8 cellular contexts compared by ENCODE assay signal in genomic region chr1:44775078-44775929, GRCh38. TPM values are rescaled to one million over a fixed set of nuclear protein-coding genes. Genes with fewer than 3 reads are reported as not detected.
DNase-seq lines count a peak whose midpoint lies in the region; ATAC-seq and TF ChIP-seq lines count a peak whose summit lies in the region.

Gene RPS8, plus strand, starts transcription at chr1:44775540. Its CDS starts 57 bp downstream, at chr1:44775597.

- peak within 1 kb of the TSS; percentile 82 to 97 for H3K4me3 ChIP-seq in mucosa of rectum (ENCODE audit: low read length in 2 of 2)

- peak within 1 kb of the TSS; percentile 97 for H3K27ac ChIP-seq in mucosa of rectum (ENCODE audit: low read depth in 2 of 2, low read length in 2 of 2)

- no peaks in the 10 kb centered on the region for H3K9me3 ChIP-seq in mucosa of rectum (ENCODE audit: control insufficient read depth in 2 of 2, low read length in 2 of 2)

- H3K27ac Mint-ChIP-seq in IgD-negative memory B cell: peak within 1 kb of the TSS; percentile 82 to 97 (median 86)

- peaks cover 14 to 17% (median 16%) of the 10 kb centered on the region in 3 donors for H3K4me1 Mint-ChIP-seq in IgD-negative memory B cell

- peaks cover 13 to 16% of the 10 kb centered on the region in 2 donors for H3K4me1 ChIP-seq in mucosa of rectum (ENCODE audit: control insufficient read depth in 2 of 2, insufficient read depth in 2 of 2, low read length in 2 of 2)

- peak; percentile 84 for ATAC-seq in GM21529 (IDR thresholded peaks at IDR 0.05; ENCODE audit: unreplicated experiment)

- H3K4me3 Mint-ChIP-seq in IgD-negative memory B cell: peak within 1 kb of the TSS; percentile 94 to 97 (median 96)

- peaks cover 16 to 29% of the 10 kb centered on the region in 2 donors for H3K36me3 ChIP-seq in mucosa of rectum (ENCODE audit: control insufficient read depth in 2 of 2, insufficient read depth in 2 of 2, low read length in 2 of 2)

- H3K27me3 ChIP-seq in mucosa of rectum (ENCODE audit: control insufficient read depth in 2 of 2, insufficient read depth in 2 of 2, low read length in 2 of 2): no peaks in the 10 kb centered on the region

- no peaks in the 10 kb centered on the region for H3K27me3 Mint-ChIP-seq in IgD-negative memory B cell

- H3K9ac ChIP-seq in mucosa of rectum (ENCODE audit: low read depth in 1 of 2, low read length in 2 of 2): peak within 1 kb of the TSS; percentile 83 to 98

- H3K36me3 Mint-ChIP-seq in IgD-negative memory B cell: peaks cover 7% of the 10 kb centered on the region

- DNase-seq in DMS153 (lab: John Stamatoyannopoulos, UW): peak; percentile 95
- peak; percentile 96 for DNase-seq in OCI-M1 (lab: John Stamatoyannopoulos, UW)
- peak; percentile 81 for DNase-seq in activated T-cell treated with anti-CD3 and anti-CD28 coated beads for 48 hours (ENCODE audit: low read depth)
- peak; percentile 96 to 97 for DNase-seq in erythroblast (lab: John Stamatoyannopoulos, UW)
- peak; percentile 83 for DNase-seq in stimulated activated CD8-positive, alpha-beta memory T cell treated with anti-CD3 and anti-CD28 coated beads, Interleukin-4, amount 100 ng/mL, for 4 hours (ENCODE audit: low read depth in 2 of 2, low spot score in 1 of 2)

- no peaks in the 10 kb centered on the region for H3K9me3 Mint-ChIP-seq in IgD-negative memory B cell

- peak; percentile 99 for TF ChIP-seq POLR2A in erythroblast (IDR thresholded peaks at IDR 0.05; ENCODE audit: low read length)

RNA-seq across cellular contexts. Expression of gene RPS8, which starts in this region (rescaled TPM):
- polyA plus RNA-seq in IgD-negative memory B cell: 1,590 TPM

Comparison
In these comparisons a context has a peak if more than half of its experiments do, and no peak if none do; other contexts are left out.
1. Peak in every context shown above with its lines: DNase-seq, ATAC-seq, H3K4me3 ChIP-seq and H3K27ac ChIP-seq.